21 cellular contexts compared by ENCODE assay signal in genomic region chr3:175620093-175620492, GRCh38.
"Had no signal": no experiment of that assay in that cellular context is flagged by ENCODE, and none has a peak within 500 bp of the region (broad histone marks: within the 10 kb centered on the region; RNA-seq: fewer than 3 reads in every experiment).

No MANE protein-coding gene starts in this region.

- H3K27me3 ChIP-seq: SJSA1 had no signal

- H3K4me3 ChIP-seq: K562, SJSA1, SK-N-MC had no signal

- H3K36me3 ChIP-seq: SJSA1 had no signal

- H3K9me3 ChIP-seq: SJSA1 had no signal

- H3K27ac ChIP-seq: HL-60, KMS-11, SJSA1, SK-N-MC had no signal

- H3K9ac ChIP-seq: KMS-11 had no signal

- H3K4me1 ChIP-seq: SJSA1 had no signal

- ATAC-seq: K562 had no signal

- DNase-seq: MV-4-11, NCI-H1048, NCI-H1105 treated with DMSO at 0.1 percent for 48 hours, NCI-H1417 treated with DMSO at 0.1 percent for 48 hours, NCI-H146, NCI-H1694 treated with DMSO at 0.1 percent for 48 hours, NCI-H1930, NCI-H2081, NCI-H226, NCI-H446, NCI-H510A, NCI-H524 treated with DMSO at 0.1 percent for 48 hours, NCI-H69, NCI-H774, RPMI8226, SIG-M5 had no signal
